9 cellular contexts compared by ENCODE assay signal in genomic region chr18:50203801-50204604, GRCh38. TPM values are rescaled to one million over a fixed set of nuclear protein-coding genes. Genes with fewer than 3 reads are reported as not detected.
A peak's percentile ranks its signal among the peaks of the same experiment; 100 is the strongest.
DNase-seq lines count a peak whose midpoint lies in the region; ATAC-seq and TF ChIP-seq lines count a peak whose summit lies in the region.
"Had no signal": no experiment of that assay in that cellular context is flagged by ENCODE, and none has a peak within 500 bp of the region (broad histone marks: within the 10 kb centered on the region; RNA-seq: fewer than 3 reads in every experiment).

No MANE protein-coding gene starts in this region.

- H3K27ac Mint-ChIP-seq in activated naive CD4-positive, alpha-beta T cell treated with anti-CD3 and anti-CD28 coated beads, Interleukin-2, amount 10 ng/mL, durations not matched to agents 7 days and 5 days: no peak overlapping the region
- H3K27ac Mint-ChIP-seq in WTC11: no peak overlapping the region
- H3K27ac Mint-ChIP-seq: dendritic cell treated with granulocyte-macrophage colony-stimulating factor and Interleukin-4, amounts not matched to agents 40 ng/mL and 50 ng/mL, for 4 days had no signal

- CTCF ChIA-PET in activated naive CD4-positive, alpha-beta T cell treated with anti-CD3 and anti-CD28 coated beads, Interleukin-2, amount 10 ng/mL, durations not matched to agents 7 days and 5 days (lab: Charles Lee): interaction anchor here (0.7 to 4.3 kb wide), 13 partner anchors 9 to 346 kb away, joined by 3 to 18 read pairs (median 3); partner anchors contain the start of genes CFAP53 and MYO5B
- CTCF ChIA-PET in WTC11 (lab: Charles Lee): interaction anchor here (0.5 to 3.3 kb wide), 67 partner anchors 9 to 739 kb away, joined by 3 to 38 read pairs (median 4); partner anchors contain the start of genes CFAP53, MBD1 and MYO5B

- peak; percentile 20; the same call in 1 of the 2 replicates for TF ChIP-seq CTCF in WTC11 (IDR thresholded peaks at IDR 0.05)
- peak; percentile 13 to 68 (median 56) for TF ChIP-seq CTCF in heart right ventricle (IDR thresholded peaks at IDR 0.05)

- H3K4me1 Mint-ChIP-seq in activated naive CD4-positive, alpha-beta T cell treated with anti-CD3 and anti-CD28 coated beads, Interleukin-2, amount 10 ng/mL, durations not matched to agents 7 days and 5 days: peaks cover 2% of the 10 kb centered on the region
- peaks cover 5% of the 10 kb centered on the region for H3K4me1 Mint-ChIP-seq in WTC11

- peaks cover 0 to 13% (median 0%) of the 10 kb centered on the region in 11 donors for H3K9me3 ChIP-seq in heart right ventricle

- no peaks in the 10 kb centered on the region for H3K9me3 Mint-ChIP-seq in activated naive CD4-positive, alpha-beta T cell treated with anti-CD3 and anti-CD28 coated beads, Interleukin-2, amount 10 ng/mL, durations not matched to agents 7 days and 5 days
- H3K9me3 Mint-ChIP-seq in WTC11: peaks cover 10% of the 10 kb centered on the region; the same call in 1 of the 2 replicates
- H3K9me3 Mint-ChIP-seq: dendritic cell treated with granulocyte-macrophage colony-stimulating factor and Interleukin-4, amounts not matched to agents 40 ng/mL and 50 ng/mL, for 4 days had no signal

- peaks cover 61% of the 10 kb centered on the region for H3K27me3 Mint-ChIP-seq in activated naive CD4-positive, alpha-beta T cell treated with anti-CD3 and anti-CD28 coated beads, Interleukin-2, amount 10 ng/mL, durations not matched to agents 7 days and 5 days
- peaks cover 17% of the 10 kb centered on the region for H3K27me3 Mint-ChIP-seq in WTC11 (ENCODE audit: low read depth)

- no peak overlapping the region for H3K27ac ChIP-seq in heart right ventricle

- H3K36me3 Mint-ChIP-seq in activated naive CD4-positive, alpha-beta T cell treated with anti-CD3 and anti-CD28 coated beads, Interleukin-2, amount 10 ng/mL, durations not matched to agents 7 days and 5 days: no peaks in the 10 kb centered on the region
- H3K36me3 Mint-ChIP-seq in WTC11: no peaks in the 10 kb centered on the region

- POLR2A ChIA-PET in WTC11 (lab: Charles Lee): interaction anchor here (0.6 to 1.0 kb wide), 2 partner anchors 9 to 342 kb away, joined by 3 read pairs; no protein-coding TSS in a partner anchor

- peak overlapping the region in 1 of 10 donors; percentile 10 for H3K4me3 ChIP-seq in heart right ventricle

- ATAC-seq in WTC11 (peak; percentile 90), heart right ventricle (peak in 6 of 8 donors; percentile 39 to 66 (median 44)), HG02840 (IDR thresholded peaks at IDR 0.05; ENCODE audit: low FRiP score, unreplicated experiment) (no peak)

- peaks cover 0 to 9% (median 0%) of the 10 kb centered on the region in 9 donors for H3K4me1 ChIP-seq in heart right ventricle

- no peaks in the 10 kb centered on the region for H3K36me3 ChIP-seq in heart right ventricle

- peak; percentile 36 for DNase-seq in activated naive CD4-positive, alpha-beta T cell treated with anti-CD3 and anti-CD28 coated beads, Interleukin-2, amount 10 ng/mL, durations not matched to agents 7 days and 5 days
- DNase-seq in activated naive CD4-positive, alpha-beta T cell (lab: John Stamatoyannopoulos, UW): no peak
- DNase-seq in NCI-H146 (lab: John Stamatoyannopoulos, UW) (peak; percentile 72), WTC11 (ENCODE audit: low spot score) (peak; percentile 74), heart right ventricle (peak; percentile 14 to 22), retina (peak; percentile 82), SKM-1 (lab: John Stamatoyannopoulos, UW; ENCODE audit: unreplicated experiment) (no peak)

- H3K27me3 ChIP-seq in heart right ventricle: peaks cover 0 to 47% (median 19%) of the 10 kb centered on the region in 7 donors

- no peak overlapping the region for H3K4me3 Mint-ChIP-seq in activated naive CD4-positive, alpha-beta T cell treated with anti-CD3 and anti-CD28 coated beads, Interleukin-2, amount 10 ng/mL, durations not matched to agents 7 days and 5 days
- H3K4me3 Mint-ChIP-seq in WTC11: peak overlapping the region; percentile 62
- H3K4me3 Mint-ChIP-seq: dendritic cell treated with granulocyte-macrophage colony-stimulating factor and Interleukin-4, amounts not matched to agents 40 ng/mL and 50 ng/mL, for 4 days had no signal

- intact Hi-C loops in heart right ventricle (cut with DNase I): loop anchor here in 3 of 10 donors (5.0 to 10.0 kb wide), 2 partner anchors 192 to 259 kb away; no protein-coding TSS in a partner anchor

- WGBS in heart right ventricle, 2 donors: 20 to 22% methylated on average over 24 of the region's 24 CpGs

TF ChIP-seq in WTC11, 78 proteins besides CTCF, POLR2A, EP300 and RAD21:
- TF ChIP-seq ZNF671 (CRISPR knock-in tag; IDR thresholded peaks at IDR 0.05): no peak
- no peak for TF ChIP-seq USF2 (CRISPR knock-in tag; IDR thresholded peaks at IDR 0.05)

RNA-seq across cellular contexts. Expression of gene MYO5B, which starts 9.1 kb away (rescaled TPM):
- 7.0 to 8.7 TPM (median 7.4 TPM) in 3 replicates for total RNA-seq in WTC11 (2021)
- total RNA-seq in heart right ventricle: 1 to 10 TPM in 5 of 10 donors, under 1 TPM in 5; 0.20 to 3.7 (median 1.3) TPM
- polyA plus RNA-seq in heart right ventricle: under 1 TPM; 0.44 to 0.58 TPM

Comparison
In these comparisons a context has a peak if more than half of its experiments do, and no peak if none do; other contexts are left out.
1. DNase-seq: peak in activated naive CD4-positive, alpha-beta T cell treated with anti-CD3 and anti-CD28 coated beads, Interleukin-2, amount 10 ng/mL, durations not matched to agents 7 days and 5 days (single experiment), NCI-H146 (single experiment), WTC11 (single experiment), heart right ventricle (2 of 2) and retina (single experiment); none in activated naive CD4-positive, alpha-beta T cell (0 of 4) and SKM-1 (single experiment).